Comparison of ENCODE assay signal across 8 cellular contexts in genomic region chr1:117512728-117513321, GRCh38.
DNase-seq lines count a peak whose midpoint lies in the region; ATAC-seq and TF ChIP-seq lines count a peak whose summit lies in the region.

No MANE protein-coding gene starts in this region.

- peaks cover 20% of the 10 kb centered on the region for H3K36me3 Mint-ChIP-seq in activated T-cell treated with anti-CD3 and anti-CD28 coated beads, Interleukin-2, amount 50 U/mL, for 4 hours (ENCODE audit: insufficient read depth)

- DNase-seq in EL (peak; percentile 24), M059J (ENCODE audit: low read depth) (peak; percentile 14), brain microvascular endothelial cell (no peak), lung (ENCODE audit: low spot score) (no peak)
- DNase-seq in activated T-cell treated with anti-CD3 and anti-CD28 coated beads, Interleukin-2, amount 50 U/mL, for 4 hours = no peak
- no peak for DNase-seq in activated CD4-positive, alpha-beta T cell treated with anti-CD3 and anti-CD28 coated beads, Interleukin-2, amount 50 U/mL, for 1 hour

- H3K9me3 Mint-ChIP-seq in activated T-cell treated with anti-CD3 and anti-CD28 coated beads, Interleukin-2, amount 50 U/mL, for 4 hours = no peaks in the 10 kb centered on the region

- H3K4me3 Mint-ChIP-seq in activated T-cell treated with anti-CD3 and anti-CD28 coated beads, Interleukin-2, amount 50 U/mL, for 4 hours = no peak overlapping the region

- no peaks in the 10 kb centered on the region for H3K27me3 Mint-ChIP-seq in activated T-cell treated with anti-CD3 and anti-CD28 coated beads, Interleukin-2, amount 50 U/mL, for 4 hours (ENCODE audit: low read depth)

- peak; percentile 34 for TF ChIP-seq CTCF in brain microvascular endothelial cell (IDR thresholded peaks at IDR 0.05; ENCODE audit: low read depth, low read length, missing control alignments)
- peak; percentile 36 for TF ChIP-seq CTCF in lung (IDR thresholded peaks at IDR 0.05; ENCODE audit: control extremely low read depth, extremely low read depth)

- H3K4me3 ChIP-seq in brain microvascular endothelial cell (ENCODE audit: low read depth, low read length) (no peak overlapping the region), lung (no peak overlapping the region)

- in situ Hi-C loops in brain microvascular endothelial cell (cut with HindIII; ENCODE audit: low pct_ligation_motif_present, low sequenced_read_pairs) = no loop called here

- H3K27me3 ChIP-seq in brain microvascular endothelial cell (replicated peaks) (no peaks in the 10 kb centered on the region), lung (ENCODE audit: control insufficient read depth, insufficient read depth) (no peaks in the 10 kb centered on the region)

- H3K36me3 ChIP-seq in brain microvascular endothelial cell (replicated peaks) (no peaks in the 10 kb centered on the region), lung (ENCODE audit: control insufficient read depth in 2 of 2, insufficient read depth in 2 of 2, low read length in 2 of 2) (peaks cover 0 to 4% of the 10 kb centered on the region in 2 donors)

- H3K4me1 ChIP-seq in lung (ENCODE audit: control insufficient read depth in 2 of 2, insufficient read depth in 2 of 2, low read length in 2 of 2) = no peaks in the 10 kb centered on the region

- H3K4me1 Mint-ChIP-seq in activated T-cell treated with anti-CD3 and anti-CD28 coated beads, Interleukin-2, amount 50 U/mL, for 4 hours (ENCODE audit: low read depth) = no peaks in the 10 kb centered on the region

- no peaks in the 10 kb centered on the region for H3K9me3 ChIP-seq in lung (ENCODE audit: control insufficient read depth in 2 of 2, insufficient read depth in 1 of 2, low read length in 1 of 2)

- ATAC-seq in lung (ENCODE audit: insufficient read depth, low FRiP score) (no peak), GM21447 (IDR thresholded peaks at IDR 0.05; ENCODE audit: unreplicated experiment) (no peak), HG03520 (IDR thresholded peaks at IDR 0.05; ENCODE audit: unreplicated experiment) (no peak)
- no peak for ATAC-seq in activated T-cell treated with anti-CD3 and anti-CD28 coated beads, Interleukin-2, amount 50 U/mL, for 4 hours

- H3K27ac ChIP-seq in brain microvascular endothelial cell (no peak overlapping the region), lung (ENCODE audit: low read depth in 1 of 2, low read length in 1 of 2) (no peak overlapping the region)

- 9 to 14% methylated on average over 1 of the region's 1 CpG for WGBS in lung, 2 donors

Comparison
In these comparisons a context has a peak if more than half of its experiments do, and no peak if none do; other contexts are left out.
1. DNase-seq: peak in EL (single experiment) and M059J (single experiment); none in brain microvascular endothelial cell (single experiment), lung (single experiment), activated T-cell treated with anti-CD3 and anti-CD28 coated beads, Interleukin-2, amount 50 U/mL, for 4 hours (single experiment) and activated CD4-positive, alpha-beta T cell treated with anti-CD3 and anti-CD28 coated beads, Interleukin-2, amount 50 U/mL, for 1 hour (single experiment).